In genomic region chr7:4774007-4774406, GRCh38 we compare ENCODE assay signal across 12 cellular contexts. TPM values are rescaled to one million over a fixed set of nuclear protein-coding genes. Genes with fewer than 3 reads are reported as not detected.
DNase-seq lines count a peak whose midpoint lies in the region; ATAC-seq, FAIRE-seq and TF ChIP-seq lines count a peak whose summit lies in the region.
"Had no signal": no experiment of that assay in that cellular context is flagged by ENCODE, and none has a peak within 500 bp of the region (broad histone marks: within the 10 kb centered on the region; RNA-seq: fewer than 3 reads in every experiment).

No MANE protein-coding gene starts in this region.

- H3K4me1 ChIP-seq in hepatocyte (ENCODE audit: insufficient read depth) (peaks cover 9% of the 10 kb centered on the region), left ventricle myocardium inferior (peaks cover 72% of the 10 kb centered on the region)

- CTCF ChIA-PET in activated CD8-positive, alpha-beta memory T cell treated with anti-CD3 and anti-CD28 coated beads, Interleukin-2, amount 10 ng/mL, durations not matched to agents 7 days and 5 days (lab: Charles Lee), result interaction anchor here (4.2 kb wide), 1 partner anchor 20 kb away, joined by 14 read pairs; no protein-coding TSS in a partner anchor

- H2AFZ ChIP-seq in hepatocyte, result no peak overlapping the region

- no peaks in the 10 kb centered on the region for H3K9me3 Mint-ChIP-seq in activated CD8-positive, alpha-beta memory T cell treated with anti-CD3 and anti-CD28 coated beads, Interleukin-2, amount 10 ng/mL, durations not matched to agents 7 days and 5 days (ENCODE audit: low read depth)
- H3K9me3 Mint-ChIP-seq in stimulated activated naive CD8-positive, alpha-beta T cell treated with anti-CD3 and anti-CD28 coated beads, Interleukin-15, amount 100 ng/mL, for 72 hours, result no peaks in the 10 kb centered on the region

- H3K27me3 ChIP-seq in hepatocyte, result no peaks in the 10 kb centered on the region
- no peaks in the 10 kb centered on the region for H3K27me3 ChIP-seq in left ventricle myocardium inferior (ENCODE audit: low read depth)
- H3K27me3 ChIP-seq: heart left ventricle had no signal

- DNase-seq in activated CD8-positive, alpha-beta memory T cell treated with anti-CD3 and anti-CD28 coated beads, Interleukin-2, amount 10 ng/mL, durations not matched to agents 7 days and 5 days, result no peak
- DNase-seq in activated CD8-positive, alpha-beta memory T cell treated with anti-CD3 and anti-CD28 coated beads, Interleukin-2, amount 50 U/mL, for 4 hours, result no peak
- no peak for DNase-seq in T-helper 17 cell
- no peak for DNase-seq in hepatocyte (ENCODE audit: low spot score)
- DNase-seq in stimulated activated naive CD8-positive, alpha-beta T cell treated with anti-CD3 and anti-CD28 coated beads, Interleukin-15, amount 100 ng/mL, for 72 hours, result no peak
- no peak for DNase-seq in GM19239 (ENCODE audit: insufficient read length, low spot score)
- no peak for DNase-seq in left ventricle myocardium inferior
- DNase-seq: activated CD4-positive, CD25-positive, alpha-beta regulatory T cell treated with anti-CD3 and anti-CD28 coated beads, Interleukin-2, amount 50 U/mL, for 72 hours; central memory CD4-positive, alpha-beta T cell; NCI-H1092 treated with DMSO at 0.1 percent for 48 hours had no signal

- no peak for TF ChIP-seq CTCF in hepatocyte (IDR thresholded peaks at IDR 0.05; ENCODE audit: poor library complexity)
- no peak for TF ChIP-seq CTCF in left ventricle myocardium inferior (IDR thresholded peaks at IDR 0.05; ENCODE audit: borderline replicate concordance)

- H3K4me2 ChIP-seq in hepatocyte, result peak overlapping the region; percentile 86

- FAIRE-seq in GM19239 (lab: Jason Lieb, UNC), result no peak

- intact Hi-C loops in left ventricle myocardium inferior (cut with micrococcal nuclease), result no loop called here

- no peaks in the 10 kb centered on the region for H4K20me1 ChIP-seq in hepatocyte (ENCODE audit: insufficient read depth, poor library complexity, severe bottlenecking)

- H3K4me1 Mint-ChIP-seq in activated CD8-positive, alpha-beta memory T cell treated with anti-CD3 and anti-CD28 coated beads, Interleukin-2, amount 10 ng/mL, durations not matched to agents 7 days and 5 days, result peaks cover 36% of the 10 kb centered on the region
- H3K4me1 Mint-ChIP-seq in T-helper 17 cell, result peaks cover 37% of the 10 kb centered on the region
- peaks cover 63% of the 10 kb centered on the region for H3K4me1 Mint-ChIP-seq in stimulated activated naive CD8-positive, alpha-beta T cell treated with anti-CD3 and anti-CD28 coated beads, Interleukin-15, amount 100 ng/mL, for 72 hours

- 89% methylated on average over 12 of the region's 12 CpGs for WGBS in hepatocyte (ENCODE audit: low lambda C conversion rate, missing lambda C conversion rate)

- ATAC-seq in activated CD8-positive, alpha-beta memory T cell treated with anti-CD3 and anti-CD28 coated beads, Interleukin-2, amount 10 ng/mL, durations not matched to agents 7 days and 5 days, result no peak
- ATAC-seq in T-helper 17 cell (no peak), HG03196 (IDR thresholded peaks at IDR 0.05; ENCODE audit: unreplicated experiment) (no peak)
- ATAC-seq in stimulated activated naive CD8-positive, alpha-beta T cell treated with anti-CD3 and anti-CD28 coated beads, Interleukin-15, amount 100 ng/mL, for 72 hours, result no peak

- peak overlapping the region; percentile 98 for H3K4me3 Mint-ChIP-seq in activated CD8-positive, alpha-beta memory T cell treated with anti-CD3 and anti-CD28 coated beads, Interleukin-2, amount 10 ng/mL, durations not matched to agents 7 days and 5 days
- H3K4me3 Mint-ChIP-seq in T-helper 17 cell, result peak overlapping the region; percentile 97
- peak overlapping the region; percentile 94 to 99 for H3K4me3 Mint-ChIP-seq in stimulated activated naive CD8-positive, alpha-beta T cell treated with anti-CD3 and anti-CD28 coated beads, Interleukin-15, amount 100 ng/mL, for 72 hours

- H3K36me3 Mint-ChIP-seq in activated CD8-positive, alpha-beta memory T cell treated with anti-CD3 and anti-CD28 coated beads, Interleukin-2, amount 10 ng/mL, durations not matched to agents 7 days and 5 days, result peaks cover 9% of the 10 kb centered on the region
- no peaks in the 10 kb centered on the region for H3K36me3 Mint-ChIP-seq in T-helper 17 cell (ENCODE audit: low read depth)

- no peaks in the 10 kb centered on the region for H3K36me3 ChIP-seq in hepatocyte (replicated peaks; ENCODE audit: insufficient read depth, low read depth)
- peaks cover 8% of the 10 kb centered on the region for H3K36me3 ChIP-seq in left ventricle myocardium inferior

- H3K27ac ChIP-seq in hepatocyte, result no peak overlapping the region
- H3K27ac ChIP-seq in left ventricle myocardium inferior (replicated peaks), result no peak overlapping the region

- H3K27ac Mint-ChIP-seq in activated CD8-positive, alpha-beta memory T cell treated with anti-CD3 and anti-CD28 coated beads, Interleukin-2, amount 10 ng/mL, durations not matched to agents 7 days and 5 days, result peak overlapping the region; percentile 92
- H3K27ac Mint-ChIP-seq in T-helper 17 cell, result peak overlapping the region; percentile 98
- peak overlapping the region; percentile 97 to 99 for H3K27ac Mint-ChIP-seq in stimulated activated naive CD8-positive, alpha-beta T cell treated with anti-CD3 and anti-CD28 coated beads, Interleukin-15, amount 100 ng/mL, for 72 hours

- H3K9me3 ChIP-seq in T-helper 17 cell (ENCODE audit: control insufficient read depth, low read length, poor library complexity, severe bottlenecking), result no peaks in the 10 kb centered on the region
- no peaks in the 10 kb centered on the region for H3K9me3 ChIP-seq in hepatocyte (ENCODE audit: low read depth)
- H3K9me3 ChIP-seq in left ventricle myocardium inferior (replicated peaks), result no peaks in the 10 kb centered on the region
- H3K9me3 ChIP-seq: heart left ventricle had no signal

- peaks cover 32% of the 10 kb centered on the region for H3K79me2 ChIP-seq in hepatocyte

- H3K9me2 ChIP-seq in hepatocyte (replicated peaks; ENCODE audit: insufficient read depth), result no peaks in the 10 kb centered on the region

- H3K4me3 ChIP-seq in hepatocyte, result no peak overlapping the region
- H3K4me3 ChIP-seq in left ventricle myocardium inferior, result no peak overlapping the region

- no peaks in the 10 kb centered on the region for H3K27me3 Mint-ChIP-seq in activated CD8-positive, alpha-beta memory T cell treated with anti-CD3 and anti-CD28 coated beads, Interleukin-2, amount 10 ng/mL, durations not matched to agents 7 days and 5 days
- H3K27me3 Mint-ChIP-seq in T-helper 17 cell, result no peaks in the 10 kb centered on the region
- H3K27me3 Mint-ChIP-seq in stimulated activated naive CD8-positive, alpha-beta T cell treated with anti-CD3 and anti-CD28 coated beads, Interleukin-15, amount 100 ng/mL, for 72 hours, result no peaks in the 10 kb centered on the region

RNA-seq across cellular contexts. Expression of gene AP5Z1, which starts 1.4 kb away (rescaled TPM):
- total RNA-seq in activated CD8-positive, alpha-beta memory T cell treated with anti-CD3 and anti-CD28 coated beads, Interleukin-2, amount 10 ng/mL, durations not matched to agents 7 days and 5 days, result 10 to 100 TPM; 51.2 to 57.5 TPM
- total RNA-seq in T-helper 17 cell (100 to 1,000 TPM in 1 of 2 donors, 10 to 100 TPM in 1; 87.6 to 112 TPM), hepatocyte (30.5 and 33.9 TPM in 2 replicates), left ventricle myocardium inferior (13.4 TPM)
- polyA plus RNA-seq in hepatocyte, result 60.3 and 76.9 TPM in 2 replicates
